Comparison of ENCODE assay signal across 9 cellular contexts in genomic region chr6:69729870-69730449, GRCh38.
DNase-seq lines count a peak whose midpoint lies in the region; ATAC-seq and TF ChIP-seq lines count a peak whose summit lies in the region.
"Had no signal": no experiment of that assay in that cellular context is flagged by ENCODE, and none has a peak within 500 bp of the region (broad histone marks: within the 10 kb centered on the region; RNA-seq: fewer than 3 reads in every experiment).

No MANE protein-coding gene starts in this region.

- TF ChIP-seq POLR2A in adrenal gland (IDR thresholded peaks at IDR 0.05), result no peak

- CTCF ChIA-PET in T-cell (lab: Charles Lee), result interaction anchor here (0.6 to 1.8 kb wide), 9 partner anchors 8 to 1778 kb away, joined by 3 to 6 read pairs (median 4); partner anchors contain the start of gene LMBRD1 (in 1 of the 2)

- no peaks in the 10 kb centered on the region for H3K27me3 ChIP-seq in adrenal gland

- H3K27me3 Mint-ChIP-seq in neural crest cell (ENCODE audit: low read depth) (no peaks in the 10 kb centered on the region), T-cell (no peaks in the 10 kb centered on the region)
- H3K27me3 Mint-ChIP-seq: activated naive CD8-positive, alpha-beta T cell had no signal

- peaks cover 0 to 3% (median 0%) of the 10 kb centered on the region in 3 donors for H3K9me3 ChIP-seq in adrenal gland (replicated peaks in 1 of 3)

- peaks cover 0 to 4% of the 10 kb centered on the region in 2 donors for H3K4me1 ChIP-seq in adrenal gland (replicated peaks in 1 of 2)

- peak; percentile 18 to 58 (median 32) for TF ChIP-seq CTCF in adrenal gland (IDR thresholded peaks at IDR 0.05)
- TF ChIP-seq CTCF in neural crest cell (conservative IDR thresholded peaks at IDR 0.05), result peak; percentile 72

- no peak overlapping the region for H3K27ac ChIP-seq in adrenal gland

- H3K9me3 Mint-ChIP-seq in neural crest cell (peaks cover 9% of the 10 kb centered on the region), T-cell (peaks cover 0 to 5% (median 4%) of the 10 kb centered on the region in 3 donors)

- H3K36me3 Mint-ChIP-seq in neural crest cell (ENCODE audit: low read depth) (peaks cover 11% of the 10 kb centered on the region), T-cell (peaks cover 27% of the 10 kb centered on the region)

- H3K27ac Mint-ChIP-seq in neural crest cell (ENCODE audit: unreplicated experiment) (no peak overlapping the region), T-cell (no peak overlapping the region)
- H3K27ac Mint-ChIP-seq: activated naive CD8-positive, alpha-beta T cell had no signal

- POLR2A ChIA-PET in T-cell (lab: Charles Lee), result no interaction called here

- intact Hi-C loops in adrenal gland (cut with DNase I), result no loop called here

- H3K4me1 Mint-ChIP-seq in neural crest cell, result no peaks in the 10 kb centered on the region
- H3K4me1 Mint-ChIP-seq in T-cell, result peaks cover 8 to 17% (median 9%) of the 10 kb centered on the region in 3 donors

- ATAC-seq in GM19023 (IDR thresholded peaks at IDR 0.05; ENCODE audit: unreplicated experiment) (no peak), T-cell (replicated peaks in 1 of 4) (no peak)
- ATAC-seq: left cardiac atrium had no signal

- no peak overlapping the region for H3K4me3 ChIP-seq in adrenal gland

- no peak overlapping the region for H3K4me3 Mint-ChIP-seq in neural crest cell
- no peak overlapping the region for H3K4me3 Mint-ChIP-seq in T-cell
- H3K4me3 Mint-ChIP-seq: activated naive CD8-positive, alpha-beta T cell had no signal

- no peaks in the 10 kb centered on the region for H3K36me3 ChIP-seq in adrenal gland (replicated peaks in 1 of 2)

- WGBS in adrenal gland, 4 donors, result 63 to 73% (median 67%) methylated on average over 3 of the region's 3 CpGs

- DNase-seq in DMS53 treated with DMSO at 0.1 percent for 48 hours (lab: John Stamatoyannopoulos, UW; ENCODE audit: unreplicated experiment) (peak; percentile 14), LHCN-M2 (ENCODE audit: low read depth) (peak; percentile 12), adrenal gland (no peak), neural crest cell (ENCODE audit: low read depth, low spot score) (no peak), T-cell (no peak)
- DNase-seq in stimulated activated naive CD4-positive, alpha-beta T cell treated with Interleukin-2 at 50 U/mL for 16 hours (lab: John Stamatoyannopoulos, UW), result no peak
- DNase-seq: left cardiac atrium had no signal

Comparison
In these comparisons a context has a peak if more than half of its experiments do, and no peak if none do; other contexts are left out.
1. DNase-seq: peak in DMS53 treated with DMSO at 0.1 percent for 48 hours (single experiment) and LHCN-M2 (single experiment); none in adrenal gland (0 of 7), neural crest cell (single experiment), stimulated activated naive CD4-positive, alpha-beta T cell treated with Interleukin-2 at 50 U/mL for 16 hours (single experiment) and T-cell (0 of 34).